ENCODE assay signal across 8 cellular contexts in the genomic region with DNA sequence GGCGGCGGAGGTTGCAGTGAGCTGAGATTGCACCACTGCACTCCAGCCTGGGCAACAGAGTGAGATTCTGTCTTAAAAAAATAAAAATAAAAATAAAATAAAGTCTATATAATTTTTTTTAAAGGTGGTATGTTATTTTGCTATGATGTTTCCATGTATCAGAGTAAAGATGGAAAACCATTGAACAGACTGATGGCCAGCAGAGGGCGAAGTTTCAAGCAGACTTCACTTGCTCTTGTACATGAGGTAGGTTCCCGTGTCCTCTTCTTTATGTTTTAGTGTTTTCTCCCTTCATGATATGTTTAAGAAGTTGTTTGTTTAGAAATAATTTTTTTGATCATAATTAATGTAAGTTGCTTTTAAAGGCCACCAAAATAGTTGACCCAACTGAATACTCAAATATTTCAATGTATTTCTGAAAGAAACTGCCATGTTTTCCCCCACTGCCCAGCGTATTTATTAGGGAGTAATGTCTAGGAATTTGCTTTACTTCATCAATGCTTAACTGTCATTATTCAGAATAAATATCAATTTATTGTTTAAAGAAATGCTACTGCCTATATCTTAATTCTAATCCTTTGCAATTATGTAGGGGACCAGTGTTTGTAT.
DNase-seq lines count a peak whose midpoint lies in the region; ATAC-seq and FAIRE-seq lines count a peak whose summit lies in the region.

No MANE protein-coding gene starts in this region.

- DNase-seq in NCI-H1092 (lab: John Stamatoyannopoulos, UW) (peak; percentile 38), dermis microvascular lymphatic vessel endothelial cell (ENCODE audit: low read depth in 2 of 2) (peak; percentile 48 to 66), mesendoderm (peak; percentile 63)
- peak; percentile 41 to 50 for DNase-seq in activated CD4-positive, alpha-beta T cell treated with anti-CD3 and anti-CD28 coated beads for 24 hours (ENCODE audit: low read depth in 2 of 2)
- peak; percentile 31 to 35 for DNase-seq in stimulated activated CD8-positive, alpha-beta memory T cell treated with anti-CD3 and anti-CD28 coated beads, Interleukin-7, amount 100 ng/mL, for 4 hours (ENCODE audit: low read depth in 2 of 2)

- no peak overlapping the region for H3K23ac ChIP-seq in mesendoderm (ENCODE audit: low read length)

- no peak overlapping the region for H3K4me3 ChIP-seq in mesendoderm (ENCODE audit: low read length)

- H4K5ac ChIP-seq in mesendoderm (ENCODE audit: low read length), result no peak overlapping the region

- no peak overlapping the region for H3K4me2 ChIP-seq in mesendoderm (ENCODE audit: low read length)

- no peaks in the 10 kb centered on the region for H3K27me3 ChIP-seq in mesendoderm (ENCODE audit: insufficient read depth, low read length, poor library complexity)

- no peaks in the 10 kb centered on the region for H3K36me3 ChIP-seq in mesendoderm (ENCODE audit: control insufficient read depth, insufficient read depth, low read length)

- WGBS in mesendoderm (ENCODE audit: extremely low coverage, insufficient coverage, low lambda C conversion rate), result no CpG with 5 or more reads among the region's 5 CpGs

- peak; percentile 96 for FAIRE-seq in A204.1 (lab: Jason Lieb, UNC)

- no peak overlapping the region for H2AK5ac ChIP-seq in mesendoderm (ENCODE audit: low read length)

- H3K4me1 ChIP-seq in mesendoderm (ENCODE audit: control insufficient read depth, low read depth, low read length), result no peaks in the 10 kb centered on the region

- ATAC-seq in GM18519 (IDR thresholded peaks at IDR 0.05; ENCODE audit: low FRiP score, unreplicated experiment), result peak; percentile 39
- no peak for ATAC-seq in HG03571 (IDR thresholded peaks at IDR 0.05; ENCODE audit: unreplicated experiment)

- H3K9ac ChIP-seq in mesendoderm (ENCODE audit: low read length), result no peak overlapping the region

- H2BK120ac ChIP-seq in mesendoderm (ENCODE audit: low read depth, low read length), result no peak overlapping the region

- H3K18ac ChIP-seq in mesendoderm (ENCODE audit: low read length), result no peak overlapping the region

- no peak overlapping the region for H3K4ac ChIP-seq in mesendoderm (ENCODE audit: low read depth, low read length)

- no peak overlapping the region for H3K56ac ChIP-seq in mesendoderm (ENCODE audit: low read length)

- H2BK5ac ChIP-seq in mesendoderm (ENCODE audit: low read length), result no peak overlapping the region

- no peak overlapping the region for H4K8ac ChIP-seq in mesendoderm (ENCODE audit: low read depth, low read length)

- H3K79me2 ChIP-seq in mesendoderm (ENCODE audit: control insufficient read depth, insufficient read depth, low read length), result no peaks in the 10 kb centered on the region

- H3K27ac ChIP-seq in mesendoderm (ENCODE audit: low read depth, low read length), result no peak overlapping the region

- no peaks in the 10 kb centered on the region for H3K79me1 ChIP-seq in mesendoderm (ENCODE audit: low read length)

- H2BK15ac ChIP-seq in mesendoderm (replicated peaks; ENCODE audit: low read depth), result no peak overlapping the region
